8 cellular contexts compared by ENCODE assay signal in genomic region chr2:111884592-111884964, GRCh38. TPM values are rescaled to one million over a fixed set of nuclear protein-coding genes. Genes with fewer than 3 reads are reported as not detected.
DNase-seq lines count a peak whose midpoint lies in the region; ATAC-seq and TF ChIP-seq lines count a peak whose summit lies in the region.

No MANE protein-coding gene starts in this region.

- POLR2A ChIA-PET in activated CD4-positive, alpha-beta T cell treated with anti-CD3 and anti-CD28 coated beads, Interleukin-2, amount 10 ng/mL, durations not matched to agents 7 days and 5 days (lab: Charles Lee) = interaction anchor here (0.7 kb wide), 1 partner anchor 40 kb away, joined by 3 read pairs; no protein-coding TSS in a partner anchor

- peak; percentile 21 to 52 (median 26) for ATAC-seq in psoas muscle
- no peak for ATAC-seq in GM18511 (IDR thresholded peaks at IDR 0.05; ENCODE audit: unreplicated experiment)
- no peak for ATAC-seq in HG03520 (IDR thresholded peaks at IDR 0.05; ENCODE audit: unreplicated experiment)

- CTCF ChIA-PET in activated CD4-positive, alpha-beta T cell treated with anti-CD3 and anti-CD28 coated beads, Interleukin-2, amount 10 ng/mL, durations not matched to agents 7 days and 5 days (lab: Charles Lee) = interaction anchor here (1.4 kb wide), 1 partner anchor 9 kb away, joined by 3 read pairs; no protein-coding TSS in a partner anchor

- peak overlapping the region; percentile 94 for H3K27ac Mint-ChIP-seq in activated CD4-positive, alpha-beta T cell treated with anti-CD3 and anti-CD28 coated beads, Interleukin-2, amount 10 ng/mL, durations not matched to agents 7 days and 5 days

- TF ChIP-seq CTCF in fibroblast of the aortic adventitia (IDR thresholded peaks at IDR 0.05; ENCODE audit: insufficient read depth, low read length) (no peak), psoas muscle (IDR thresholded peaks at IDR 0.05) (no peak)

- intact Hi-C loops in psoas muscle (cut with DNase I) = loop anchor here in 1 of 2 donors (10.0 kb wide), 1 partner anchor 370 kb away; the partner anchor contains the start of gene ZC3H8

- H3K4me1 ChIP-seq in SJSA1 (replicated peaks) (no peaks in the 10 kb centered on the region; the same call in 1 of the 2 replicates), psoas muscle (peaks cover 8% of the 10 kb centered on the region)

- DNase-seq in activated CD4-positive, alpha-beta T cell treated with anti-CD3 and anti-CD28 coated beads, Interleukin-2, amount 10 ng/mL, durations not matched to agents 7 days and 5 days = no peak
- no peak for DNase-seq in activated CD4-positive, alpha-beta T cell treated with anti-CD3 and anti-CD28 coated beads for 4 hours
- DNase-seq in SJSA1 (ENCODE audit: low read depth in 1 of 2, low spot score in 2 of 2) = no peak
- no peak for DNase-seq in fibroblast of the aortic adventitia (ENCODE audit: low read depth)
- no peak for DNase-seq in psoas muscle
- no peak for DNase-seq in AG20443 (ENCODE audit: low spot score)

- H3K9me3 Mint-ChIP-seq in activated CD4-positive, alpha-beta T cell treated with anti-CD3 and anti-CD28 coated beads, Interleukin-2, amount 10 ng/mL, durations not matched to agents 7 days and 5 days = no peaks in the 10 kb centered on the region

- H3K27me3 Mint-ChIP-seq in activated CD4-positive, alpha-beta T cell treated with anti-CD3 and anti-CD28 coated beads, Interleukin-2, amount 10 ng/mL, durations not matched to agents 7 days and 5 days = no peaks in the 10 kb centered on the region

- H3K4me3 ChIP-seq in SJSA1 (peak overlapping the region; percentile 94), fibroblast of the aortic adventitia (ENCODE audit: low read depth, low read length) (peak overlapping the region; percentile 98), psoas muscle (peak overlapping the region; percentile 85)

- H3K4me3 Mint-ChIP-seq in activated CD4-positive, alpha-beta T cell treated with anti-CD3 and anti-CD28 coated beads, Interleukin-2, amount 10 ng/mL, durations not matched to agents 7 days and 5 days = peak overlapping the region; percentile 96

- H3K36me3 ChIP-seq in SJSA1 (peaks cover 6% of the 10 kb centered on the region), psoas muscle (ENCODE audit: insufficient read depth in 1 of 2, low read depth in 1 of 2) (peaks cover 0 to 9% of the 10 kb centered on the region in 2 donors)

- WGBS in psoas muscle, 3 donors = 13 to 19% (median 16%) methylated on average over 11 of the region's 11 CpGs

- peak overlapping the region; percentile 56; the same call in 1 of the 2 replicates for H3K27ac ChIP-seq in SJSA1
- H3K27ac ChIP-seq in psoas muscle = peak overlapping the region; percentile 82

- H3K9me3 ChIP-seq in SJSA1 (replicated peaks) (no peaks in the 10 kb centered on the region; the same call in 1 of the 2 replicates), psoas muscle (no peaks in the 10 kb centered on the region)

- peaks cover 3% of the 10 kb centered on the region for H3K36me3 Mint-ChIP-seq in activated CD4-positive, alpha-beta T cell treated with anti-CD3 and anti-CD28 coated beads, Interleukin-2, amount 10 ng/mL, durations not matched to agents 7 days and 5 days (ENCODE audit: low read depth)

- H3K27me3 ChIP-seq in SJSA1 (replicated peaks) (no peaks in the 10 kb centered on the region; the same call in 1 of the 2 replicates), psoas muscle (ENCODE audit: insufficient read depth in 3 of 3, low read length in 2 of 3) (no peaks in the 10 kb centered on the region)

- H3K4me1 Mint-ChIP-seq in activated CD4-positive, alpha-beta T cell treated with anti-CD3 and anti-CD28 coated beads, Interleukin-2, amount 10 ng/mL, durations not matched to agents 7 days and 5 days = peaks cover 24% of the 10 kb centered on the region

RNA-seq across cellular contexts. Expression of gene ANAPC1, which starts 0.6 kb away (rescaled TPM):
- 10 to 100 TPM; 55.1 to 62.9 TPM for total RNA-seq in activated CD4-positive, alpha-beta T cell treated with anti-CD3 and anti-CD28 coated beads, Interleukin-2, amount 10 ng/mL, durations not matched to agents 7 days and 5 days
- total RNA-seq in SJSA1 (2014; rRNA removed; shearing (Covaris generic)) = 47.9 and 52.6 TPM in 2 replicates
- total RNA-seq in fibroblast of the aortic adventitia (ENCODE audit: low replicate concordance) = 61.1 and 105 TPM in 2 replicates
- total RNA-seq in psoas muscle = 10 to 100 TPM; 16.3 to 23.9 (median 20.4) TPM
- 10 to 100 TPM in 1 of 3 donors, 1 to 10 TPM in 2; 3.9 to 16.2 (median 6.3) TPM for polyA plus RNA-seq in psoas muscle

RNA-seq across cellular contexts. Expression of gene MERTK, which starts 13.8 kb away (rescaled TPM):
- total RNA-seq in activated CD4-positive, alpha-beta T cell treated with anti-CD3 and anti-CD28 coated beads, Interleukin-2, amount 10 ng/mL, durations not matched to agents 7 days and 5 days = under 1 TPM; 0.20 to 0.21 TPM
- total RNA-seq in SJSA1 (2014; rRNA removed; shearing (Covaris generic)) = not detected in 2 replicates
- 0.65 and 2.4 TPM in 2 replicates for total RNA-seq in fibroblast of the aortic adventitia (ENCODE audit: low replicate concordance)
- 1 to 10 TPM; 1.6 to 4.2 (median 2.4) TPM for total RNA-seq in psoas muscle
- 1 to 10 TPM in 2 of 3 donors, under 1 TPM in 1; 0.73 to 1.4 (median 1.2) TPM for polyA plus RNA-seq in psoas muscle

Comparison
In these comparisons a context has a peak if more than half of its experiments do, and no peak if none do; other contexts are left out.
1. ATAC-seq: peak in psoas muscle (4 of 4); none in GM18511 (single experiment) and HG03520 (single experiment).
2. Peak in every context shown above with its lines, with median percentiles within 50 percentile points of each other: H3K4me3 ChIP-seq.